33 cellular contexts compared by ENCODE assay signal in genomic region chr2:48870503-48870902, GRCh38.
"Had no signal": no experiment of that assay in that cellular context is flagged by ENCODE, and none has a peak within 500 bp of the region (broad histone marks: within the 10 kb centered on the region; RNA-seq: fewer than 3 reads in every experiment).

No MANE protein-coding gene starts in this region.

- H2AFZ ChIP-seq: PC-9 had no signal

- H3K27ac Mint-ChIP-seq: activated CD4-positive, alpha-beta T cell treated with anti-CD3 and anti-CD28 coated beads, Interleukin-2, amount 10 ng/mL, durations not matched to agents 24 days and 14 days; activated CD8-positive, alpha-beta T cell treated with anti-CD3 and anti-CD28 coated beads for 36 hours; activated naive CD8-positive, alpha-beta T cell treated with anti-CD3 and anti-CD28 coated beads for 36 hours; activated T-cell treated with anti-CD3 and anti-CD28 coated beads, Interleukin-2, amount 50 U/mL, for 72 hours; activated T-helper 17 cell treated with anti-CD3 and anti-CD28 coated beads, Interleukin-2, amount 50 U/mL, for 72 hours had no signal

- H3K9me3 Mint-ChIP-seq: activated CD4-positive, alpha-beta T cell treated with anti-CD3 and anti-CD28 coated beads, Interleukin-2, amount 10 ng/mL, durations not matched to agents 24 days and 14 days; activated CD8-positive, alpha-beta T cell treated with anti-CD3 and anti-CD28 coated beads for 36 hours; activated naive CD8-positive, alpha-beta T cell treated with anti-CD3 and anti-CD28 coated beads for 36 hours; activated T-cell treated with anti-CD3 and anti-CD28 coated beads, Interleukin-2, amount 50 U/mL, for 72 hours; activated T-helper 17 cell treated with anti-CD3 and anti-CD28 coated beads, Interleukin-2, amount 50 U/mL, for 72 hours; brain had no signal

- H3K9me3 ChIP-seq: ascending aorta, MG63 had no signal

- H3K36me3 ChIP-seq: ascending aorta, MG63, WERI-Rb-1 had no signal

- H3K4me1 Mint-ChIP-seq: activated CD4-positive, alpha-beta T cell treated with anti-CD3 and anti-CD28 coated beads, Interleukin-2, amount 10 ng/mL, durations not matched to agents 24 days and 14 days; activated naive CD8-positive, alpha-beta T cell treated with anti-CD3 and anti-CD28 coated beads for 36 hours; activated T-helper 17 cell treated with anti-CD3 and anti-CD28 coated beads, Interleukin-2, amount 50 U/mL, for 72 hours; brain had no signal

- H3K4me1 ChIP-seq: ascending aorta had no signal

- DNase-seq: activated CD4-positive, alpha-beta T cell treated with anti-CD3 and anti-CD28 coated beads, Interleukin-2, amount 10 ng/mL, durations not matched to agents 24 days and 14 days; activated CD4-positive, alpha-beta T cell treated with anti-CD3 and anti-CD28 coated beads, Interleukin-2, amount 50 U/mL, for 4 hours; activated CD8-positive, alpha-beta T cell treated with anti-CD3 and anti-CD28 coated beads for 36 hours; activated effector memory CD4-positive, alpha-beta T cell treated with anti-CD3 and anti-CD28 coated beads, Interleukin-2, amount 50 U/mL, for 16 hours; activated naive CD4-positive, alpha-beta T cell; activated naive CD4-positive, alpha-beta T cell treated with anti-CD3 and anti-CD28 coated beads, Interleukin-2, amount 50 U/mL, for 16 hours; activated naive CD8-positive, alpha-beta T cell treated with anti-CD3 and anti-CD28 coated beads for 36 hours; activated T-cell treated with anti-CD3 and anti-CD28 coated beads, Interleukin-2, amount 50 U/mL, for 1 hour; activated T-cell treated with anti-CD3 and anti-CD28 coated beads, Interleukin-2, amount 50 U/mL, for 72 hours; amygdala; caudate nucleus; cerebellar nuclear complex; Kasumi-1; KG1; MG63; NCI-H1048; NCI-H1105 treated with DMSO at 0.1 percent for 48 hours; NCI-H1436; NCI-H187; NCI-H2029 treated with DMSO at 0.1 percent for 48 hours; NCI-H2107; NCI-H226; NCI-H446 treated with DMSO at 0.1 percent for 48 hours; NCI-H69; NK-92 treated with Interleukin-12 subunit alpha and Interleukin-12 subunit beta, amount 100 ng/mL, for 24 hours; PC-9; T1000; WERI-Rb-1 had no signal

- ATAC-seq: activated CD8-positive, alpha-beta T cell treated with anti-CD3 and anti-CD28 coated beads for 36 hours; activated T-cell treated with anti-CD3 and anti-CD28 coated beads, Interleukin-2, amount 50 U/mL, for 72 hours; activated T-helper 17 cell treated with anti-CD3 and anti-CD28 coated beads, Interleukin-2, amount 50 U/mL, for 72 hours; Right ventricle myocardium inferior had no signal

- H3K4me3 Mint-ChIP-seq: activated CD4-positive, alpha-beta T cell treated with anti-CD3 and anti-CD28 coated beads, Interleukin-2, amount 10 ng/mL, durations not matched to agents 24 days and 14 days; activated CD8-positive, alpha-beta T cell treated with anti-CD3 and anti-CD28 coated beads for 36 hours; activated naive CD8-positive, alpha-beta T cell treated with anti-CD3 and anti-CD28 coated beads for 36 hours; activated T-cell treated with anti-CD3 and anti-CD28 coated beads, Interleukin-2, amount 50 U/mL, for 72 hours; activated T-helper 17 cell treated with anti-CD3 and anti-CD28 coated beads, Interleukin-2, amount 50 U/mL, for 72 hours; brain had no signal

- H3K4me2 ChIP-seq: PC-9 had no signal

- H3K27me3 Mint-ChIP-seq: activated CD4-positive, alpha-beta T cell treated with anti-CD3 and anti-CD28 coated beads, Interleukin-2, amount 10 ng/mL, durations not matched to agents 24 days and 14 days; activated CD8-positive, alpha-beta T cell treated with anti-CD3 and anti-CD28 coated beads for 36 hours; activated T-helper 17 cell treated with anti-CD3 and anti-CD28 coated beads, Interleukin-2, amount 50 U/mL, for 72 hours; brain had no signal

- H3K27me3 ChIP-seq: ascending aorta, MG63 had no signal

- H3K36me3 Mint-ChIP-seq: activated naive CD8-positive, alpha-beta T cell treated with anti-CD3 and anti-CD28 coated beads for 36 hours; brain had no signal

- H3K27ac ChIP-seq: ascending aorta, PC-9, RWPE1, WERI-Rb-1 had no signal

- H3K4me3 ChIP-seq: ascending aorta, MG63, PC-9 had no signal
